Comparison of ENCODE assay signal across 20 cellular contexts in genomic region chr6:30603961-30604360, GRCh38. TPM values are rescaled to one million over a fixed set of nuclear protein-coding genes. Genes with fewer than 3 reads are reported as not detected.
A peak's percentile ranks its signal among the peaks of the same experiment; 100 is the strongest.
DNase-seq lines count a peak whose midpoint lies in the region; ATAC-seq and TF ChIP-seq lines count a peak whose summit lies in the region.
"Had no signal": no experiment of that assay in that cellular context is flagged by ENCODE, and none has a peak within 500 bp of the region (broad histone marks: within the 10 kb centered on the region; RNA-seq: fewer than 3 reads in every experiment).

No MANE protein-coding gene starts in this region.

- BruUV-seq in A673 (replicated peaks; lab: Mats Ljungman, UMichigan) (TSS peak; percentile 11), OCI-LY7 (replicated peaks; lab: Mats Ljungman, UMichigan) (TSS peak; percentile 31)

- no peak overlapping the region for H3K9ac ChIP-seq in neural cell (ENCODE audit: low read length)

- peaks cover 33% of the 10 kb centered on the region for H3K4me1 Mint-ChIP-seq in activated T-cell treated with anti-CD3 and anti-CD28 coated beads, Interleukin-2, amount 50 U/mL, for 24 hours (ENCODE audit: low read depth)

- CTCF ChIA-PET in A673 (lab: Charles Lee): no interaction called here
- CTCF ChIA-PET in OCI-LY7 (lab: Charles Lee; ENCODE audit: unreplicated experiment): no interaction called here

- H3K27ac Mint-ChIP-seq in activated T-cell treated with anti-CD3 and anti-CD28 coated beads, Interleukin-2, amount 50 U/mL, for 24 hours: peak overlapping the region; percentile 50

- H3K4me3 ChIP-seq in A673 (ENCODE audit: low read depth, low read length, poor library complexity, severe bottlenecking): no peak overlapping the region
- no peak overlapping the region for H3K4me3 ChIP-seq in OCI-LY7 (ENCODE audit: low read depth, low read length, poor library complexity, severe bottlenecking)
- no peak overlapping the region for H3K4me3 ChIP-seq in neural cell (ENCODE audit: low read length)
- H3K4me3 ChIP-seq in coronary artery: no peak overlapping the region
- H3K4me3 ChIP-seq: GM12878, Peyer's patch had no signal

- H3K4me3 Mint-ChIP-seq in activated T-cell treated with anti-CD3 and anti-CD28 coated beads, Interleukin-2, amount 50 U/mL, for 24 hours: no peak overlapping the region

- H3K27me3 ChIP-seq in A673 (replicated peaks; ENCODE audit: insufficient read depth, low read depth, low read length, poor library complexity) (no peaks in the 10 kb centered on the region), neural cell (ENCODE audit: insufficient read depth, low read depth, low read length) (no peaks in the 10 kb centered on the region)
- H3K27me3 ChIP-seq: Peyer's patch had no signal

- H3K9me3 Mint-ChIP-seq in activated T-cell treated with anti-CD3 and anti-CD28 coated beads, Interleukin-2, amount 50 U/mL, for 24 hours: no peaks in the 10 kb centered on the region

- no peak for TF ChIP-seq RAD21 in neural cell (conservative IDR thresholded peaks at IDR 0.05)

- H3K27ac ChIP-seq in A673 (ENCODE audit: low read depth, low read length, poor library complexity, severe bottlenecking) (no peak overlapping the region), OCI-LY7 (ENCODE audit: low read depth, low read length, poor library complexity, severe bottlenecking) (no peak overlapping the region), neural cell (ENCODE audit: low read length) (no peak overlapping the region), coronary artery (no peak overlapping the region)
- H3K27ac ChIP-seq: 22Rv1, Peyer's patch had no signal

- H3K9me2 ChIP-seq in OCI-LY7 (ENCODE audit: insufficient read depth, low read length) (no peaks in the 10 kb centered on the region), neural cell (ENCODE audit: insufficient read depth, low read length) (no peaks in the 10 kb centered on the region)

- intact Hi-C loops in A673 (cut with micrococcal nuclease; ENCODE audit: unreplicated experiment): no loop called here
- intact Hi-C loops in OCI-LY7 (cut with micrococcal nuclease; ENCODE audit: unreplicated experiment): no loop called here

- peaks cover 99% of the 10 kb centered on the region for H3K36me3 Mint-ChIP-seq in activated T-cell treated with anti-CD3 and anti-CD28 coated beads, Interleukin-2, amount 50 U/mL, for 24 hours (ENCODE audit: low read depth)

- H3K27me3 Mint-ChIP-seq in activated T-cell treated with anti-CD3 and anti-CD28 coated beads, Interleukin-2, amount 50 U/mL, for 24 hours: no peaks in the 10 kb centered on the region

- peaks cover 5% of the 10 kb centered on the region; the same call in 1 of the 2 replicates for H3K79me2 ChIP-seq in OCI-LY7 (ENCODE audit: insufficient read depth, low read depth, low read length)
- no peaks in the 10 kb centered on the region for H3K79me2 ChIP-seq in neural cell (replicated peaks; ENCODE audit: insufficient read depth, low read length)

- H3K9me3 ChIP-seq in A673 (ENCODE audit: low read depth, low read length, poor library complexity, severe bottlenecking) (no peaks in the 10 kb centered on the region), OCI-LY7 (ENCODE audit: low read length) (no peaks in the 10 kb centered on the region), neural cell (ENCODE audit: low read length) (no peaks in the 10 kb centered on the region)
- H3K9me3 ChIP-seq: Peyer's patch had no signal

- H3K36me3 ChIP-seq in A673 (ENCODE audit: insufficient read depth, low read length, poor library complexity, severe bottlenecking): peaks cover 94% of the 10 kb centered on the region
- H3K36me3 ChIP-seq in OCI-LY7 (ENCODE audit: insufficient read depth, low read length): peaks cover 100% of the 10 kb centered on the region
- H3K36me3 ChIP-seq in neural cell (ENCODE audit: insufficient read depth, low read length): peaks cover 19% of the 10 kb centered on the region

- H4K20me1 ChIP-seq in OCI-LY7 (ENCODE audit: insufficient read depth, low read length): 0 out of 2 replicates have a peak, but pooled peaks cover 6% of the 10 kb centered on the region
- peaks cover 4% of the 10 kb centered on the region for H4K20me1 ChIP-seq in neural cell (ENCODE audit: insufficient read depth)

- no peak for TF ChIP-seq CTCF in A673 (conservative IDR thresholded peaks at IDR 0.05; ENCODE audit: low read depth, low read length)
- no peak for TF ChIP-seq CTCF in OCI-LY7 (conservative IDR thresholded peaks at IDR 0.05; ENCODE audit: low read length)
- TF ChIP-seq CTCF in neural cell (IDR thresholded peaks at IDR 0.05; ENCODE audit: poor library complexity, severe bottlenecking): no peak
- TF ChIP-seq CTCF in coronary artery (IDR thresholded peaks at IDR 0.05): no peak

- H3K4me2 ChIP-seq in OCI-LY7 (ENCODE audit: low read length) (no peak overlapping the region), neural cell (ENCODE audit: low read length) (no peak overlapping the region)

- H3K4me1 ChIP-seq in A673 (ENCODE audit: insufficient read depth, low read length, poor library complexity, severe bottlenecking) (no peaks in the 10 kb centered on the region), OCI-LY7 (ENCODE audit: insufficient read depth, low read length, poor library complexity, severe bottlenecking) (no peaks in the 10 kb centered on the region)
- H3K4me1 ChIP-seq: Peyer's patch had no signal

- ATAC-seq in HG03095 (IDR thresholded peaks at IDR 0.05; ENCODE audit: unreplicated experiment): no peak
- ATAC-seq: GM12878, Right ventricle myocardium inferior had no signal

- TF ChIP-seq EP300 in neural cell (conservative IDR thresholded peaks at IDR 0.05; ENCODE audit: poor library complexity, severe bottlenecking): no peak

- POLR2A ChIA-PET in A673 (lab: Charles Lee; ENCODE audit: low non-redundant PET): no interaction called here
- POLR2A ChIA-PET in OCI-LY7 (lab: Charles Lee): interaction anchor here (1.6 kb wide), 1 partner anchor 10 kb away, joined by 5 read pairs; no protein-coding TSS in a partner anchor

- H2AFZ ChIP-seq in OCI-LY7 (ENCODE audit: low read length) (no peak overlapping the region), neural cell (ENCODE audit: low read depth, low read length) (no peak overlapping the region)

- no peaks in the 10 kb centered on the region for H3F3A ChIP-seq in neural cell (ENCODE audit: insufficient read depth, low read length, poor library complexity, severe bottlenecking)

- no peak for DNase-seq in activated T-cell treated with anti-CD3 and anti-CD28 coated beads, Interleukin-2, amount 50 U/mL, for 24 hours
- no peak for DNase-seq in activated T-cell treated with anti-CD3 and anti-CD28 coated beads, Interleukin-2, amount 50 U/mL, for 1 hour
- DNase-seq in A673 (ENCODE audit: low spot score): no peak
- no peak for DNase-seq in OCI-LY7 (ENCODE audit: low spot score)
- DNase-seq in dedifferentiated amniotic fluid mesenchymal stem cell (ENCODE audit: extremely low spot score): no peak
- DNase-seq in coronary artery (ENCODE audit: low spot score): no peak
- DNase-seq: DMS 273 treated with DMSO at 0.1 percent for 48 hours, GDM1, GOT3, KBM-7, NCI-H1092, NCI-H146, NCI-H2081, NCI-H510A, Peyer's patch had no signal

TF ChIP-seq in neural cell, 6 proteins besides CTCF, POLR2A, EP300 and RAD21:
- TF ChIP-seq TAF1 (IDR thresholded peaks at IDR 0.05; ENCODE audit: low read depth): no peak
- no peak for TF ChIP-seq MXI1 (conservative IDR thresholded peaks at IDR 0.05; ENCODE audit: poor library complexity, severe bottlenecking)
- TF ChIP-seq POLR2AphosphoS5 (IDR thresholded peaks at IDR 0.05): peak; percentile 3

RNA-seq across cellular contexts. Expression of gene PPP1R10, which starts 13.1 kb away (rescaled TPM):
- total RNA-seq in A673 (2021) (121 and 129 TPM in 2 replicates), OCI-LY7 (2022) (150 and 155 TPM in 2 replicates)
- total RNA-seq in OCI-LY7 (2014; rRNA removed; shearing (Covaris generic)): 103 and 126 TPM in 2 replicates
- 13.7 and 18.8 TPM in 2 replicates for polyA plus RNA-seq in neural cell
- polyA minus RNA-seq in neural cell: 36.0 and 41.6 TPM in 2 replicates

RNA-seq across cellular contexts. Expression of gene MRPS18B, which starts 13.7 kb away (rescaled TPM):
- total RNA-seq in A673 (2021): 70.3 and 70.4 TPM in 2 replicates
- total RNA-seq in OCI-LY7 (2014; rRNA removed; shearing (Covaris generic)): 44.2 and 59.0 TPM in 2 replicates
- 77.3 and 79.6 TPM in 2 replicates for total RNA-seq in OCI-LY7 (2022)
- 77.7 and 106 TPM in 2 replicates for polyA plus RNA-seq in neural cell
- 56.3 and 58.2 TPM in 2 replicates for polyA minus RNA-seq in neural cell

RNA-seq across cellular contexts. Expression of gene ATAT1, which starts 22.7 kb away (rescaled TPM):
- 31.7 and 33.0 TPM in 2 replicates for total RNA-seq in A673 (2021)
- total RNA-seq in OCI-LY7 (2014; rRNA removed; shearing (Covaris generic)): 4.7 and 10.4 TPM in 2 replicates
- total RNA-seq in OCI-LY7 (2022): 17.8 and 19.6 TPM in 2 replicates
- polyA plus RNA-seq in neural cell: 54.9 and 70.4 TPM in 2 replicates
- polyA minus RNA-seq in neural cell: 81.6 and 138 TPM in 2 replicates

RNA-seq across cellular contexts. Expression of gene ABCF1, which starts 32.7 kb away (rescaled TPM):
- 109 and 119 TPM in 2 replicates for total RNA-seq in A673 (2021)
- total RNA-seq in OCI-LY7 (2014; rRNA removed; shearing (Covaris generic)): 53.0 and 126 TPM in 2 replicates
- total RNA-seq in OCI-LY7 (2022): 83.1 and 86.7 TPM in 2 replicates
- 17.6 and 19.5 TPM in 2 replicates for polyA plus RNA-seq in neural cell
- 32.6 and 37.5 TPM in 2 replicates for polyA minus RNA-seq in neural cell

RNA-seq across cellular contexts. Expression of gene C6orf136, which starts 43.0 kb away (rescaled TPM):
- total RNA-seq in A673 (2021) (25.0 and 35.9 TPM in 2 replicates), OCI-LY7 (2022) (26.7 and 29.5 TPM in 2 replicates)
- 9.1 and 14.7 TPM in 2 replicates for total RNA-seq in OCI-LY7 (2014; rRNA removed; shearing (Covaris generic))
- 8.5 and 12.4 TPM in 2 replicates for polyA plus RNA-seq in neural cell
- polyA minus RNA-seq in neural cell: 4.5 and 11.9 TPM in 2 replicates
